ENCODE assay signal across 9 cellular contexts in the genomic region with DNA sequence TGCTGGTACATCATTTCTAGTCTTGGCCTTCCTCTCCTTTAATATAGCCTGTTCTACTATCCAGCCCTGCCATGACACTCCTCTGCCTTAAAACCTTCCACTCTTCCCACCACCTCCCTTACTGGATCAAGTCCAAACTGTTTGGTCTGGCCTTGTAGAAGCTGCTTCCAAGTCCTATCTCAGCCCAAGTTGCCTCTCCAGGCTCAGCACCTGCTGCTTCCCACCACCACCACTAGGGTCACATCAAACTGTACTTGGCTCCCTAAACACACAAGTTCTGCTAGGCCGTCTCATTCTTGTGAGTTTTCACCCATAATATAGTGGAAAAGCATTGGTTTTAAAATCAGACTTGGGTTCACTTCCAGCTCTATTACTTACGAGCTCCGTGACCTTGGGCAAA. TPM values are rescaled to one million over a fixed set of nuclear protein-coding genes. Genes with fewer than 3 reads are reported as not detected.
DNase-seq lines count a peak whose midpoint lies in the region; ATAC-seq, FAIRE-seq and TF ChIP-seq lines count a peak whose summit lies in the region.
"Had no signal": no experiment of that assay in that cellular context is flagged by ENCODE, and none has a peak within 500 bp of the region (broad histone marks: within the 10 kb centered on the region; RNA-seq: fewer than 3 reads in every experiment).

No MANE protein-coding gene starts in this region.

- TF ChIP-seq CTCF in A549 (IDR thresholded peaks at IDR 0.05): peak; percentile 22; the same call in 1 of the 3 replicates
- TF ChIP-seq CTCF in GM12873 (IDR thresholded peaks at IDR 0.05; ENCODE audit: insufficient read depth, low read depth, low read length, missing control alignments): peak; percentile 81
- TF ChIP-seq CTCF in colonic mucosa (IDR thresholded peaks at IDR 0.05): peak; percentile 40

- no peaks in the 10 kb centered on the region for H3K36me3 ChIP-seq in colonic mucosa
- H3K36me3 ChIP-seq in naive thymus-derived CD4-positive, alpha-beta T cell (ENCODE audit: control insufficient read depth in 2 of 3, insufficient read depth in 3 of 3, low read length in 3 of 3): peaks cover 0 to 5% (median 0%) of the 10 kb centered on the region in 3 experiments

- H3K9ac ChIP-seq in colonic mucosa (ENCODE audit: low read depth in 2 of 2, low read length in 2 of 2): no peak overlapping the region

- no peak for TF ChIP-seq EP300 in A549 (IDR thresholded peaks at IDR 0.05)

- intact Hi-C loops in colonic mucosa (cut with DNase I): no loop called here
- intact Hi-C loops in naive thymus-derived CD4-positive, alpha-beta T cell (cut with micrococcal nuclease): loop anchor here (2.0 to 5.0 kb wide), 4 partner anchors 57 to 749 kb away; partner anchors contain the start of genes PDCL (in 1 of the 2), RC3H2 (in 1 of the 2) and TTLL11 (in 1 of the 2)

- TF ChIP-seq POLR2A in A549 (IDR thresholded peaks at IDR 0.05; ENCODE audit: low read length): no peak

- DNase-seq in A549 (ENCODE audit: low read depth in 1 of 2, low spot score in 1 of 2) (peak; percentile 76 to 78), KG1 (lab: John Stamatoyannopoulos, UW) (peak; percentile 7), T-helper 9 cell (peak; percentile 2), colonic mucosa (peak; percentile 21), NCI-H2107 (lab: John Stamatoyannopoulos, UW) (no peak)
- peak in 3 of 9 donors; percentile 8 to 27 (median 16) for DNase-seq in naive thymus-derived CD4-positive, alpha-beta T cell

- H3K4me3 ChIP-seq in A549: peak overlapping the region; percentile 95; the same call in 1 of the 3 replicates
- H3K4me3 ChIP-seq in colonic mucosa: no peak overlapping the region
- no peak overlapping the region for H3K4me3 ChIP-seq in naive thymus-derived CD4-positive, alpha-beta T cell (ENCODE audit: low read length)

- peaks cover 24 to 60% (median 56%) of the 10 kb centered on the region in 7 donors for H3K4me1 Mint-ChIP-seq in naive thymus-derived CD4-positive, alpha-beta T cell

- peak overlapping the region; percentile 82 for H3K4me2 ChIP-seq in A549

- CTCF ChIA-PET in A549 (lab: Yijun Ruan, JAX): interaction anchor here (0.7 to 4.0 kb wide), 16 partner anchors 11 to 426 kb away, joined by 3 to 21 read pairs (median 4); partner anchors contain the start of genes MRRF and RBM18
- CTCF ChIA-PET in naive thymus-derived CD4-positive, alpha-beta T cell (lab: Charles Lee): interaction anchor here (0.6 to 2.8 kb wide), 2 partner anchors 59 to 703 kb away, joined by 4 to 7 read pairs; no protein-coding TSS in a partner anchor

- H3K36me3 Mint-ChIP-seq in naive thymus-derived CD4-positive, alpha-beta T cell: peaks cover 0 to 9% (median 5%) of the 10 kb centered on the region in 5 donors

- H3K27ac Mint-ChIP-seq in naive thymus-derived CD4-positive, alpha-beta T cell: peak overlapping the region in 4 of 9 donors; percentile 16 to 68 (median 40)

- no peak overlapping the region for H3K27ac ChIP-seq in A549
- no peak overlapping the region for H3K27ac ChIP-seq in colonic mucosa
- H3K27ac ChIP-seq in naive thymus-derived CD4-positive, alpha-beta T cell (ENCODE audit: low read depth, low read length): no peak overlapping the region

- H3K27me3 ChIP-seq in colonic mucosa: no peaks in the 10 kb centered on the region
- H3K27me3 ChIP-seq in naive thymus-derived CD4-positive, alpha-beta T cell (ENCODE audit: control insufficient read depth in 2 of 2, insufficient read depth in 2 of 2, low read length in 2 of 2): no peaks in the 10 kb centered on the region

- no peak for TF ChIP-seq RAD21 in A549 (conservative IDR thresholded peaks at IDR 0.05 in 1 of 2, IDR thresholded peaks at IDR 0.05 in 1 of 2)

- peak overlapping the region; percentile 14 to 99 (median 56) for H3K4me3 Mint-ChIP-seq in naive thymus-derived CD4-positive, alpha-beta T cell

- H3K27me3 Mint-ChIP-seq in naive thymus-derived CD4-positive, alpha-beta T cell: peaks cover 5 to 22% (median 9%) of the 10 kb centered on the region in 5 donors

- H3K4me1 ChIP-seq in A549: peaks cover 13% of the 10 kb centered on the region; the same call in 1 of the 3 replicates
- peaks cover 3% of the 10 kb centered on the region for H3K4me1 ChIP-seq in colonic mucosa
- peaks cover 7% of the 10 kb centered on the region in 2 donors for H3K4me1 ChIP-seq in naive thymus-derived CD4-positive, alpha-beta T cell (ENCODE audit: control insufficient read depth in 2 of 2, insufficient read depth in 2 of 2, low read length in 2 of 2)

- peaks cover 13% of the 10 kb centered on the region; the same call in 2 of the 3 replicates for H3K9me3 ChIP-seq in A549
- H3K9me3 ChIP-seq in colonic mucosa: no peaks in the 10 kb centered on the region
- no peaks in the 10 kb centered on the region for H3K9me3 ChIP-seq in naive thymus-derived CD4-positive, alpha-beta T cell (ENCODE audit: control insufficient read depth in 2 of 3, low read length in 3 of 3)

- peak; percentile 36 for FAIRE-seq in A549 (lab: Jason Lieb, UNC)

- H3K9me3 Mint-ChIP-seq in naive thymus-derived CD4-positive, alpha-beta T cell: peaks cover 0 to 17% (median 6%) of the 10 kb centered on the region in 11 donors

- ATAC-seq in A549 (peak; percentile 51 to 73; a peak in 3 of 6 replicates), GM19023 (IDR thresholded peaks at IDR 0.05; ENCODE audit: unreplicated experiment) (no peak)
- ATAC-seq in naive thymus-derived CD4-positive, alpha-beta T cell: no peak

- 66% methylated on average over 3 of the region's 3 CpGs for WGBS in A549 (ENCODE audit: missing lambda C conversion rate)

- POLR2A ChIA-PET in A549 (lab: Yijun Ruan, JAX): no interaction called here
- POLR2A ChIA-PET in naive thymus-derived CD4-positive, alpha-beta T cell (lab: Charles Lee): no interaction called here

TF ChIP-seq in A549, 52 proteins besides CTCF, POLR2A, EP300 and RAD21:
- TF ChIP-seq MAZ (IDR thresholded peaks at IDR 0.05; ENCODE audit: borderline replicate concordance, low read depth, low read length) (no peak), ZSCAN20 (CRISPR knock-in tag; IDR thresholded peaks at IDR 0.05) (no peak), TP53 (CRISPR knock-in tag; IDR thresholded peaks at IDR 0.05) (no peak), ESRRA (IDR thresholded peaks at IDR 0.05; ENCODE audit: borderline replicate concordance, low read length) (no peak), BCL3 (IDR thresholded peaks at IDR 0.05) (no peak), CHD2 (IDR thresholded peaks at IDR 0.05; ENCODE audit: low read length, partially characterized antibody) (no peak), ZNF302 (CRISPR knock-in tag; IDR thresholded peaks at IDR 0.05) (no peak)

RNA-seq across cellular contexts. Expression of gene NDUFA8, which starts 1.4 kb away (rescaled TPM):
- polyA plus RNA-seq in A549 (2011; rRNA removed): 94.9 and 120 TPM in 2 replicates
- 122 and 157 TPM in 2 replicates for polyA plus RNA-seq in A549 (2012; cell fraction: cytosol; rRNA removed)
- polyA plus RNA-seq in A549 (2012; cell fraction: nucleus; rRNA removed): 42.4 and 61.1 TPM in 2 replicates
- polyA plus RNA-seq in A549 (2017; fragmentation: RNase III; extraction: RNeasy Plus Mini Kit Qiagen cat#74134 plus additional on column Dnase treatment): 145 to 148 TPM (median 147 TPM) in 3 replicates
- 44.1 and 57.0 TPM in 2 replicates for polyA minus RNA-seq in A549 (2011; rRNA and poly(A)+ RNA removed)
- 100 to 1,000 TPM in 1 of 2 donors, 10 to 100 TPM in 1; 77.4 to 103 TPM for total RNA-seq in colonic mucosa
- 10 to 100 TPM in 4 of 5 experiments, 1 to 10 TPM in 1; 6.7 to 35.0 (median 15.6) TPM for total RNA-seq in naive thymus-derived CD4-positive, alpha-beta T cell
- polyA plus RNA-seq in naive thymus-derived CD4-positive, alpha-beta T cell: 10 to 100 TPM; 82.1 to 93.6 TPM

RNA-seq across cellular contexts. Expression of gene MORN5, which starts 1.5 kb away (rescaled TPM):
- polyA plus RNA-seq in A549 (2011; rRNA removed) (0.17 TPM in 1 of 2 replicates, not detected in the other), A549 (2017; fragmentation: RNase III; extraction: RNeasy Plus Mini Kit Qiagen cat#74134 plus additional on column Dnase treatment) (0.18 TPM in 1 of 3 replicates, not detected in the others)
- polyA plus RNA-seq in A549 (2012; cell fraction: cytosol; rRNA removed): not detected in 2 replicates
- not detected in 2 replicates for polyA plus RNA-seq in A549 (2012; cell fraction: nucleus; rRNA removed)
- polyA minus RNA-seq in A549 (2011; rRNA and poly(A)+ RNA removed): not detected in 2 replicates
- 1 to 10 TPM in 1 of 2 donors, not detected in 1; 7.0 TPM for total RNA-seq in colonic mucosa
- total RNA-seq in naive thymus-derived CD4-positive, alpha-beta T cell: not detected
- not detected for polyA plus RNA-seq in naive thymus-derived CD4-positive, alpha-beta T cell
- total RNA-seq: liver had no signal
- polyA plus RNA-seq: liver had no signal

Comparison
In these comparisons a context has a peak if more than half of its experiments do, and no peak if none do; other contexts are left out.
1. ATAC-seq: peak in A549 (2 of 2); none in naive thymus-derived CD4-positive, alpha-beta T cell (single experiment) and GM19023 (single experiment).
2. CTCF ChIP-seq: peak in every context shown above with its lines; median percentile 81 in GM12873; 40 in colonic mucosa; 22 in A549.